ENCODE assay signal across 17 cellular contexts in the genomic region with DNA sequence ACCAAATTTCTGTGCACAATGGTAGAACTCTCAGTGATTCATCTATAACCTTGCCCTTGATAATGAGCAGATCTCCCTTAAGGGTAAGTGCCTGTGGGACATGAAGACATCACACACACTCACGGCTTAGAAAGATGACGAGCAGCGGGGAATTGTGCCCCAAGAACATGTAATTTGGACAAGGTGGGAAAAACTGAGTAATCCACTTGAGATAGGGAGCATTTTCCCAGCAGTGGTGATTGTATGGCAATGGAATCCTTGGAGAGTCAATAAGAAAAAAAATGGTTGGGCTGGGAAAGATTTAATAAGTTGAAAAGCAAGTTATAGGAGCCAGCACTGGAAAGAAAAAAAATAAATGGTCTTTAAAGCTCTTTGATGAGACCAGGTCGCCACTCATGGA.
DNase-seq lines count a peak whose midpoint lies in the region; ATAC-seq and TF ChIP-seq lines count a peak whose summit lies in the region.
"Had no signal": no experiment of that assay in that cellular context is flagged by ENCODE, and none has a peak within 500 bp of the region (broad histone marks: within the 10 kb centered on the region; RNA-seq: fewer than 3 reads in every experiment).

No MANE protein-coding gene starts in this region.

- no peaks in the 10 kb centered on the region for H3K36me3 Mint-ChIP-seq in activated naive CD8-positive, alpha-beta T cell treated with anti-CD3 and anti-CD28 coated beads, Interleukin-2, amount 50 U/mL, for 24 hours (ENCODE audit: low read depth)
- H3K36me3 Mint-ChIP-seq: activated naive CD4-positive, alpha-beta T cell treated with anti-CD3 and anti-CD28 coated beads, Interleukin-2, amount 10 ng/mL, durations not matched to agents 7 days and 5 days had no signal

- TF ChIP-seq CTCF in foreskin fibroblast (IDR thresholded peaks at IDR 0.05; ENCODE audit: low read depth, low read length), result no peak

- no peaks in the 10 kb centered on the region for H3K9me3 Mint-ChIP-seq in activated naive CD8-positive, alpha-beta T cell treated with anti-CD3 and anti-CD28 coated beads, Interleukin-2, amount 50 U/mL, for 24 hours
- H3K9me3 Mint-ChIP-seq: activated naive CD4-positive, alpha-beta T cell treated with anti-CD3 and anti-CD28 coated beads, Interleukin-2, amount 10 ng/mL, durations not matched to agents 7 days and 5 days had no signal

- H3K4me3 ChIP-seq in foreskin fibroblast (ENCODE audit: low read depth in 1 of 2, low read length in 2 of 2), result no peak overlapping the region
- H3K4me3 ChIP-seq: BLaER1, psoas muscle, SJCRH30 had no signal

- no peak overlapping the region for H3K4me3 Mint-ChIP-seq in activated naive CD8-positive, alpha-beta T cell treated with anti-CD3 and anti-CD28 coated beads, Interleukin-2, amount 50 U/mL, for 24 hours
- H3K4me3 Mint-ChIP-seq: activated naive CD4-positive, alpha-beta T cell treated with anti-CD3 and anti-CD28 coated beads, Interleukin-2, amount 10 ng/mL, durations not matched to agents 7 days and 5 days had no signal

- ATAC-seq in activated naive CD8-positive, alpha-beta T cell treated with anti-CD3 and anti-CD28 coated beads, Interleukin-2, amount 50 U/mL, for 24 hours, result no peak
- ATAC-seq in GM19397 (IDR thresholded peaks at IDR 0.05; ENCODE audit: unreplicated experiment), result no peak
- ATAC-seq: psoas muscle had no signal

- H3K27me3 Mint-ChIP-seq in activated naive CD8-positive, alpha-beta T cell treated with anti-CD3 and anti-CD28 coated beads, Interleukin-2, amount 50 U/mL, for 24 hours, result no peaks in the 10 kb centered on the region
- H3K27me3 Mint-ChIP-seq: activated naive CD4-positive, alpha-beta T cell treated with anti-CD3 and anti-CD28 coated beads, Interleukin-2, amount 10 ng/mL, durations not matched to agents 7 days and 5 days had no signal

- DNase-seq in EL (peak; percentile 63), amniotic stem cell (lab: John Stamatoyannopoulos, UW) (peak; percentile 26), foreskin fibroblast (peak; percentile 48 to 82), renal cortical epithelial cell (ENCODE audit: low read depth) (peak; percentile 38), OCI-M2 (lab: John Stamatoyannopoulos, UW; ENCODE audit: unreplicated experiment) (no peak), GM19240 (ENCODE audit: insufficient read length, low spot score) (no peak)
- DNase-seq in activated naive CD8-positive, alpha-beta T cell treated with anti-CD3 and anti-CD28 coated beads, Interleukin-2, amount 50 U/mL, for 24 hours, result no peak
- DNase-seq: activated naive CD4-positive, alpha-beta T cell treated with anti-CD3 and anti-CD28 coated beads, Interleukin-2, amount 10 ng/mL, durations not matched to agents 7 days and 5 days; foreskin melanocyte; GOT3; islet precursor cell; NK-92 treated with Interleukin-12 subunit alpha and Interleukin-12 subunit beta, amount 100 ng/mL, for 24 hours; psoas muscle; stimulated activated CD4-positive, alpha-beta T cell treated with anti-CD3 and anti-CD28 coated beads, Interleukin-2, amount 100 ng/mL, for 24 hours had no signal

- no peaks in the 10 kb centered on the region for H3K4me1 Mint-ChIP-seq in activated naive CD8-positive, alpha-beta T cell treated with anti-CD3 and anti-CD28 coated beads, Interleukin-2, amount 50 U/mL, for 24 hours
- H3K4me1 Mint-ChIP-seq: activated naive CD4-positive, alpha-beta T cell treated with anti-CD3 and anti-CD28 coated beads, Interleukin-2, amount 10 ng/mL, durations not matched to agents 7 days and 5 days had no signal

- no peak overlapping the region for H3K27ac Mint-ChIP-seq in activated naive CD8-positive, alpha-beta T cell treated with anti-CD3 and anti-CD28 coated beads, Interleukin-2, amount 50 U/mL, for 24 hours
- H3K27ac Mint-ChIP-seq: activated naive CD4-positive, alpha-beta T cell treated with anti-CD3 and anti-CD28 coated beads, Interleukin-2, amount 10 ng/mL, durations not matched to agents 7 days and 5 days had no signal

Comparison
In these comparisons a context has a peak if more than half of its experiments do, and no peak if none do; other contexts are left out.
1. DNase-seq: peak in EL (single experiment), amniotic stem cell (single experiment), foreskin fibroblast (2 of 2) and renal cortical epithelial cell (single experiment); none in OCI-M2 (single experiment), GM19240 (single experiment) and activated naive CD8-positive, alpha-beta T cell treated with anti-CD3 and anti-CD28 coated beads, Interleukin-2, amount 50 U/mL, for 24 hours (single experiment).